ENCODE assay signal across 2 cellular contexts in the genomic region with DNA sequence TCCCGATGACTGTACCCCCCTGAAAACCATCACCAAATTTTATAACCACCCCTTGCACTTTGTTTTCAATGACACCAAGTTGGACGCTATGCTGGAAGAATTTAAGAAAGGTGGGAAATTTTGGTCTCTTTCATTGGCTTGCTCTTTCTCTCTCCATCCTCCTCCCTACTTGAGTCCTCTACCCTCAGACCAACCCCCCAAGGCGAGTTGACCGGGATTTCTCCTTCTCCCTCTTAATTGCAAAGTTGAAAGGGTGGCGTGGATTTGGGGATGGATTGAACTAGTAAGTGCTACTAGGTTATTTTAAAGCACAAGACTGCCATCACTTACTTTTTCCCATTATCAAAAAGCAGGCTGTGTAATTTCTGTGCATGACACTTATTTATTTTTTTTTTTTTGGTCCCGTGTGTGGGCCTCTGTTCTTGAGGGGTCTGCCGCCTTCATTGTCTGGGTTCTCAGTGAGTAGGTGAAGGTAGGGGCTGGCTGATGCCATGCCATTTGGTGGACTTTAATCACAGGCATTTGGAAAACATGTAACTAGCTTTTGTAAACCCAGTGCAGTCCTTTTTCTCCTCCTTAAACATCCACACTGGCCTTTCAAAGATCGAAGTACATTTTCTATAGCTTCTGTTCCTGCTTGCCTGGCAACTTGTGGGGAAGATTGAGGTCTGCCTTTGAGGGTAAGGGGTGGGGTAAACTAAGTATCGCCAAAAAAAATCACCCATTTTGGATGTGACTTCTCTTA.
TF ChIP-seq lines count a peak whose summit lies in the region.

No MANE protein-coding gene starts in this region.

TF ChIP-seq in SK-N-SH, 30 proteins besides CTCF, POLR2A, EP300 and RAD21 (continued from another document):
- TF ChIP-seq, protein P1, sequence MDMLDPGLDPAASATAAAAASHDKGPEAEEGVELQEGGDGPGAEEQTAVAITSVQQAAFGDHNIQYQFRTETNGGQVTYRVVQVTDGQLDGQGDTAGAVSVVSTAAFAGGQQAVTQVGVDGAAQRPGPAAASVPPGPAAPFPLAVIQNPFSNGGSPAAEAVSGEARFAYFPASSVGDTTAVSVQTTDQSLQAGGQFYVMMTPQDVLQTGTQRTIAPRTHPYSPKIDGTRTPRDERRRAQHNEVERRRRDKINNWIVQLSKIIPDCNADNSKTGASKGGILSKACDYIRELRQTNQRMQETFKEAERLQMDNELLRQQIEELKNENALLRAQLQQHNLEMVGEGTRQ (IDR thresholded peaks at IDR 0.05; ENCODE audit: borderline replicate concordance, low read depth, low read length) = no peak
- TF ChIP-seq MEF2A (IDR thresholded peaks at IDR 0.05; ENCODE audit: borderline replicate concordance, low read depth) = no peak
- TF ChIP-seq, protein P2, sequence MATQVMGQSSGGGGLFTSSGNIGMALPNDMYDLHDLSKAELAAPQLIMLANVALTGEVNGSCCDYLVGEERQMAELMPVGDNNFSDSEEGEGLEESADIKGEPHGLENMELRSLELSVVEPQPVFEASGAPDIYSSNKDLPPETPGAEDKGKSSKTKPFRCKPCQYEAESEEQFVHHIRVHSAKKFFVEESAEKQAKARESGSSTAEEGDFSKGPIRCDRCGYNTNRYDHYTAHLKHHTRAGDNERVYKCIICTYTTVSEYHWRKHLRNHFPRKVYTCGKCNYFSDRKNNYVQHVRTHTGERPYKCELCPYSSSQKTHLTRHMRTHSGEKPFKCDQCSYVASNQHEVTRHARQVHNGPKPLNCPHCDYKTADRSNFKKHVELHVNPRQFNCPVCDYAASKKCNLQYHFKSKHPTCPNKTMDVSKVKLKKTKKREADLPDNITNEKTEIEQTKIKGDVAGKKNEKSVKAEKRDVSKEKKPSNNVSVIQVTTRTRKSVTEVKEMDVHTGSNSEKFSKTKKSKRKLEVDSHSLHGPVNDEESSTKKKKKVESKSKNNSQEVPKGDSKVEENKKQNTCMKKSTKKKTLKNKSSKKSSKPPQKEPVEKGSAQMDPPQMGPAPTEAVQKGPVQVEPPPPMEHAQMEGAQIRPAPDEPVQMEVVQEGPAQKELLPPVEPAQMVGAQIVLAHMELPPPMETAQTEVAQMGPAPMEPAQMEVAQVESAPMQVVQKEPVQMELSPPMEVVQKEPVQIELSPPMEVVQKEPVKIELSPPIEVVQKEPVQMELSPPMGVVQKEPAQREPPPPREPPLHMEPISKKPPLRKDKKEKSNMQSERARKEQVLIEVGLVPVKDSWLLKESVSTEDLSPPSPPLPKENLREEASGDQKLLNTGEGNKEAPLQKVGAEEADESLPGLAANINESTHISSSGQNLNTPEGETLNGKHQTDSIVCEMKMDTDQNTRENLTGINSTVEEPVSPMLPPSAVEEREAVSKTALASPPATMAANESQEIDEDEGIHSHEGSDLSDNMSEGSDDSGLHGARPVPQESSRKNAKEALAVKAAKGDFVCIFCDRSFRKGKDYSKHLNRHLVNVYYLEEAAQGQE (IDR thresholded peaks at IDR 0.05; ENCODE audit: low read depth, low read length) = no peak
- TF ChIP-seq ZBTB33 (IDR thresholded peaks at IDR 0.05; ENCODE audit: borderline replicate concordance, low read depth) = no peak
- TF ChIP-seq CHD2 (IDR thresholded peaks at IDR 0.05; ENCODE audit: low read length, partially characterized antibody) = no peak
- TF ChIP-seq GATA2 (CRISPR knock-in tag; IDR thresholded peaks at IDR 0.05) = no peak
- TF ChIP-seq, protein P3, sequence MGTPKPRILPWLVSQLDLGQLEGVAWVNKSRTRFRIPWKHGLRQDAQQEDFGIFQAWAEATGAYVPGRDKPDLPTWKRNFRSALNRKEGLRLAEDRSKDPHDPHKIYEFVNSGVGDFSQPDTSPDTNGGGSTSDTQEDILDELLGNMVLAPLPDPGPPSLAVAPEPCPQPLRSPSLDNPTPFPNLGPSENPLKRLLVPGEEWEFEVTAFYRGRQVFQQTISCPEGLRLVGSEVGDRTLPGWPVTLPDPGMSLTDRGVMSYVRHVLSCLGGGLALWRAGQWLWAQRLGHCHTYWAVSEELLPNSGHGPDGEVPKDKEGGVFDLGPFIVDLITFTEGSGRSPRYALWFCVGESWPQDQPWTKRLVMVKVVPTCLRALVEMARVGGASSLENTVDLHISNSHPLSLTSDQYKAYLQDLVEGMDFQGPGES (IDR thresholded peaks at IDR 0.05; ENCODE audit: low read depth, low read length) = no peak
- TF ChIP-seq, protein P4, sequence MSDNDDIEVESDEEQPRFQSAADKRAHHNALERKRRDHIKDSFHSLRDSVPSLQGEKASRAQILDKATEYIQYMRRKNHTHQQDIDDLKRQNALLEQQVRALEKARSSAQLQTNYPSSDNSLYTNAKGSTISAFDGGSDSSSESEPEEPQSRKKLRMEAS (IDR thresholded peaks at IDR 0.05; ENCODE audit: low read depth) = no peak
- no peak for TF ChIP-seq FOXJ3 (CRISPR knock-in tag; IDR thresholded peaks at IDR 0.05)
- no peak for TF ChIP-seq POLR2AphosphoS5 (IDR thresholded peaks at IDR 0.05; ENCODE audit: low read depth, low read length)
- no peak for TF ChIP-seq RFX5 (IDR thresholded peaks at IDR 0.05; ENCODE audit: low read length)
- no peak for TF ChIP-seq YY1 (IDR thresholded peaks at IDR 0.05; ENCODE audit: low read depth)
- TF ChIP-seq NFIC (IDR thresholded peaks at IDR 0.05; ENCODE audit: borderline replicate concordance) = no peak
- no peak for TF ChIP-seq FOXM1 (IDR thresholded peaks at IDR 0.05; ENCODE audit: low read depth)
- TF ChIP-seq RCOR1 (IDR thresholded peaks at IDR 0.05; ENCODE audit: low read length) = no peak
- no peak for TF ChIP-seq ELF1 (IDR thresholded peaks at IDR 0.05)
- no peak for TF ChIP-seq FOSL2 (IDR thresholded peaks at IDR 0.05; ENCODE audit: borderline replicate concordance, low read depth)
- TF ChIP-seq NRF1 (IDR thresholded peaks at IDR 0.05; ENCODE audit: low read depth, low read length) = no peak

TF ChIP-seq in SK-N-SH treated with all-trans-retinoic acid at 6 μM for 48 hours, 23 proteins besides CTCF, POLR2A, EP300 and RAD21 (continued from another document):
- TF ChIP-seq, protein P5, sequence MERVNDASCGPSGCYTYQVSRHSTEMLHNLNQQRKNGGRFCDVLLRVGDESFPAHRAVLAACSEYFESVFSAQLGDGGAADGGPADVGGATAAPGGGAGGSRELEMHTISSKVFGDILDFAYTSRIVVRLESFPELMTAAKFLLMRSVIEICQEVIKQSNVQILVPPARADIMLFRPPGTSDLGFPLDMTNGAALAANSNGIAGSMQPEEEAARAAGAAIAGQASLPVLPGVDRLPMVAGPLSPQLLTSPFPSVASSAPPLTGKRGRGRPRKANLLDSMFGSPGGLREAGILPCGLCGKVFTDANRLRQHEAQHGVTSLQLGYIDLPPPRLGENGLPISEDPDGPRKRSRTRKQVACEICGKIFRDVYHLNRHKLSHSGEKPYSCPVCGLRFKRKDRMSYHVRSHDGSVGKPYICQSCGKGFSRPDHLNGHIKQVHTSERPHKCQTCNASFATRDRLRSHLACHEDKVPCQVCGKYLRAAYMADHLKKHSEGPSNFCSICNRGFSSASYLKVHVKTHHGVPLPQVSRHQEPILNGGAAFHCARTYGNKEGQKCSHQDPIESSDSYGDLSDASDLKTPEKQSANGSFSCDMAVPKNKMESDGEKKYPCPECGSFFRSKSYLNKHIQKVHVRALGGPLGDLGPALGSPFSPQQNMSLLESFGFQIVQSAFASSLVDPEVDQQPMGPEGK (CRISPR knock-in tag; IDR thresholded peaks at IDR 0.05; ENCODE audit: borderline replicate concordance) = no peak
- TF ChIP-seq BACH2 (CRISPR knock-in tag; IDR thresholded peaks at IDR 0.05; ENCODE audit: borderline replicate concordance) (no peak), RARB (CRISPR knock-in tag; IDR thresholded peaks at IDR 0.05) (no peak), ZC3H10 (CRISPR knock-in tag; IDR thresholded peaks at IDR 0.05) (no peak), TOX (CRISPR knock-in tag; IDR thresholded peaks at IDR 0.05; ENCODE audit: borderline replicate concordance) (no peak), SNAI2 (CRISPR knock-in tag; IDR thresholded peaks at IDR 0.05) (no peak), ISL1 (CRISPR knock-in tag; IDR thresholded peaks at IDR 0.05) (no peak), ZFP30 (CRISPR knock-in tag; IDR thresholded peaks at IDR 0.05) (no peak), TSHZ2 (CRISPR knock-in tag; IDR thresholded peaks at IDR 0.05) (no peak), ZNF70 (CRISPR knock-in tag; IDR thresholded peaks at IDR 0.05) (no peak), ESRRG (CRISPR knock-in tag; IDR thresholded peaks at IDR 0.05) (no peak), CSDC2 (CRISPR knock-in tag; IDR thresholded peaks at IDR 0.05) (no peak), ZNF565 (CRISPR knock-in tag; conservative IDR thresholded peaks at IDR 0.05; ENCODE audit: low read depth) (no peak), ZNF8 (CRISPR knock-in tag; IDR thresholded peaks at IDR 0.05) (no peak)
- TF ChIP-seq, protein P6, sequence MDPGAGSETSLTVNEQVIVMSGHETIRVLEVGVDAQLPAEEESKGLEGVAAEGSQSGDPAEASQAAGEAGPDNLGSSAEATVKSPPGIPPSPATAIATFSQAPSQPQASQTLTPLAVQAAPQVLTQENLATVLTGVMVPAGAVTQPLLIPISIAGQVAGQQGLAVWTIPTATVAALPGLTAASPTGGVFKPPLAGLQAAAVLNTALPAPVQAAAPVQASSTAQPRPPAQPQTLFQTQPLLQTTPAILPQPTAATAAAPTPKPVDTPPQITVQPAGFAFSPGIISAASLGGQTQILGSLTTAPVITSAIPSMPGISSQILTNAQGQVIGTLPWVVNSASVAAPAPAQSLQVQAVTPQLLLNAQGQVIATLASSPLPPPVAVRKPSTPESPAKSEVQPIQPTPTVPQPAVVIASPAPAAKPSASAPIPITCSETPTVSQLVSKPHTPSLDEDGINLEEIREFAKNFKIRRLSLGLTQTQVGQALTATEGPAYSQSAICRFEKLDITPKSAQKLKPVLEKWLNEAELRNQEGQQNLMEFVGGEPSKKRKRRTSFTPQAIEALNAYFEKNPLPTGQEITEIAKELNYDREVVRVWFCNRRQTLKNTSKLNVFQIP (CRISPR knock-in tag; IDR thresholded peaks at IDR 0.05; ENCODE audit: borderline replicate concordance, low read depth) = no peak
